Comparison of ENCODE assay signal across 32 cellular contexts in genomic region chr3:81898336-81898735, GRCh38.
DNase-seq lines count a peak whose midpoint lies in the region; FAIRE-seq and TF ChIP-seq lines count a peak whose summit lies in the region.
"Had no signal": no experiment of that assay in that cellular context is flagged by ENCODE, and none has a peak within 500 bp of the region (broad histone marks: within the 10 kb centered on the region; RNA-seq: fewer than 3 reads in every experiment).

No MANE protein-coding gene starts in this region.

- H3K79me2 ChIP-seq in SU-DHL-6 (ENCODE audit: insufficient read depth, low read length) = no peaks in the 10 kb centered on the region
- H3K79me2 ChIP-seq in neural cell (replicated peaks; ENCODE audit: insufficient read depth, low read length) = no peaks in the 10 kb centered on the region

- intact Hi-C loops in esophagus muscularis mucosa (cut with DNase I) = no loop called here
- intact Hi-C loops in stomach (cut with DNase I; ENCODE audit: low total_unique reads) = no loop called here

- WGBS in esophagus muscularis mucosa = 70% methylated on average over 1 of the region's 1 CpG
- 66 to 84% (median 76%) methylated on average over 1 of the region's 1 CpG for WGBS in stomach, 5 donors

- peak; percentile 61 for FAIRE-seq in D721Med (lab: Jason Lieb, UNC)
- FAIRE-seq: A204.1, A549 had no signal

- H2AFZ ChIP-seq in SU-DHL-6 (ENCODE audit: low read depth, low read length, severe bottlenecking) = peak overlapping the region; percentile 1
- H2AFZ ChIP-seq in neural cell (ENCODE audit: low read depth, low read length) = no peak overlapping the region

- H3K27me3 ChIP-seq in SU-DHL-6 (ENCODE audit: low read length) (no peaks in the 10 kb centered on the region), neural cell (ENCODE audit: insufficient read depth, low read depth, low read length) (no peaks in the 10 kb centered on the region), esophagus muscularis mucosa (no peaks in the 10 kb centered on the region), stomach (no peaks in the 10 kb centered on the region)
- H3K27me3 ChIP-seq: BE2C; BLaER1; BLaER1 treated with 17β-estradiol and CSF1 and Interleukin-3, amounts not matched to agents 10 nM and 100 nM had no signal

- TF ChIP-seq POLR2A in esophagus muscularis mucosa (IDR thresholded peaks at IDR 0.05; ENCODE audit: low read depth) = no peak
- TF ChIP-seq POLR2A in stomach (IDR thresholded peaks at IDR 0.05) = no peak

- H3K4me3 ChIP-seq in SU-DHL-6 (ENCODE audit: insufficient read depth, low read length, poor library complexity, severe bottlenecking) = no peak overlapping the region
- no peak overlapping the region for H3K4me3 ChIP-seq in neural cell (ENCODE audit: low read length)
- no peak overlapping the region for H3K4me3 ChIP-seq in esophagus muscularis mucosa
- H3K4me3 ChIP-seq in stomach = no peak overlapping the region
- H3K4me3 ChIP-seq: A549; BLaER1; BLaER1 treated with 17β-estradiol and CSF1 and Interleukin-3, amounts not matched to agents 10 nM and 100 nM had no signal

- H3F3A ChIP-seq in SU-DHL-6 (ENCODE audit: insufficient read depth) (no peaks in the 10 kb centered on the region), neural cell (ENCODE audit: insufficient read depth, low read length, poor library complexity, severe bottlenecking) (no peaks in the 10 kb centered on the region)

- H3K9ac ChIP-seq in SU-DHL-6 (ENCODE audit: low read length) (no peak overlapping the region), neural cell (ENCODE audit: low read length) (no peak overlapping the region)
- H3K9ac ChIP-seq: BLaER1; BLaER1 treated with 17β-estradiol and CSF1 and Interleukin-3, amounts not matched to agents 10 nM and 100 nM had no signal

- H3K4me1 ChIP-seq in esophagus muscularis mucosa (no peaks in the 10 kb centered on the region), stomach (no peaks in the 10 kb centered on the region)
- H3K4me1 ChIP-seq: A549; BLaER1; BLaER1 treated with 17β-estradiol and CSF1 and Interleukin-3, amounts not matched to agents 10 nM and 100 nM; Caco-2 had no signal

- TF ChIP-seq EP300 in neural cell (conservative IDR thresholded peaks at IDR 0.05; ENCODE audit: poor library complexity, severe bottlenecking) (peak; percentile 82), esophagus muscularis mucosa (IDR thresholded peaks at IDR 0.05) (no peak), stomach (IDR thresholded peaks at IDR 0.05) (no peak)

- TF ChIP-seq CTCF in D721Med (IDR thresholded peaks at IDR 0.05; ENCODE audit: insufficient read depth, missing control alignments) (no peak), SU-DHL-6 (IDR thresholded peaks at IDR 0.05; ENCODE audit: insufficient read depth, low read length, poor library complexity, severe bottlenecking) (no peak), neural cell (IDR thresholded peaks at IDR 0.05; ENCODE audit: poor library complexity, severe bottlenecking) (no peak), esophagus muscularis mucosa (IDR thresholded peaks at IDR 0.05) (no peak), stomach (IDR thresholded peaks at IDR 0.05) (no peak)

- H3K27ac ChIP-seq in SU-DHL-6 (ENCODE audit: low read depth, low read length) (no peak overlapping the region), neural cell (ENCODE audit: low read length) (no peak overlapping the region), esophagus muscularis mucosa (replicated peaks in 1 of 4) (no peak overlapping the region), stomach (no peak overlapping the region)
- H3K27ac ChIP-seq: 22Rv1; A549; BLaER1; BLaER1 treated with 17β-estradiol and CSF1 and Interleukin-3, amounts not matched to agents 10 nM and 100 nM; C4-2B had no signal

- DNase-seq in D721Med (ENCODE audit: insufficient read length, low spot score) = no peak
- DNase-seq in pons (ENCODE audit: low spot score) = no peak
- no peak for DNase-seq in esophagus muscularis mucosa (ENCODE audit: extremely low spot score)
- no peak for DNase-seq in stomach
- DNase-seq: 8988T; ACHN; AML-193; BE2C; C1 segment of cervical spinal cord; Caco-2; Calu3; CD4-positive, alpha-beta memory T cell; CD4-positive, alpha-beta T cell; CD4-positive, CD25-positive, alpha-beta regulatory T cell; CD8-positive, alpha-beta memory T cell; CD8-positive, alpha-beta T cell; COR-L47; DMS 273 treated with DMSO at 0.1 percent for 48 hours; DMS153; DMS53; DMS79; DMS79 treated with DMSO at 0.1 percent for 48 hours; DND-41; EL had no signal

- H3K4me2 ChIP-seq in SU-DHL-6 (ENCODE audit: low read depth, low read length, poor library complexity, severe bottlenecking) = no peak overlapping the region
- H3K4me2 ChIP-seq in neural cell (ENCODE audit: low read length) = no peak overlapping the region
- H3K4me2 ChIP-seq: A549; BLaER1; BLaER1 treated with 17β-estradiol and CSF1 and Interleukin-3, amounts not matched to agents 10 nM and 100 nM had no signal

- H4K20me1 ChIP-seq in SU-DHL-6 (ENCODE audit: low read depth, low read length) = no peaks in the 10 kb centered on the region
- H4K20me1 ChIP-seq in neural cell (ENCODE audit: insufficient read depth) = no peaks in the 10 kb centered on the region
- H4K20me1 ChIP-seq: BLaER1; BLaER1 treated with 17β-estradiol and CSF1 and Interleukin-3, amounts not matched to agents 10 nM and 100 nM had no signal

- TF ChIP-seq RAD21 in neural cell (conservative IDR thresholded peaks at IDR 0.05) = peak; percentile 14

- H3K9me3 ChIP-seq in SU-DHL-6 (ENCODE audit: insufficient read depth, low read length) (no peaks in the 10 kb centered on the region), neural cell (ENCODE audit: low read length) (no peaks in the 10 kb centered on the region), esophagus muscularis mucosa (no peaks in the 10 kb centered on the region), stomach (no peaks in the 10 kb centered on the region)
- H3K9me3 ChIP-seq: A549, BE2C, BLaER1, Caco-2 had no signal

- no peaks in the 10 kb centered on the region for H3K36me3 ChIP-seq in SU-DHL-6 (ENCODE audit: low read length)
- H3K36me3 ChIP-seq in neural cell (ENCODE audit: insufficient read depth, low read length) = no peaks in the 10 kb centered on the region
- no peaks in the 10 kb centered on the region for H3K36me3 ChIP-seq in esophagus muscularis mucosa
- H3K36me3 ChIP-seq in stomach = no peaks in the 10 kb centered on the region
- H3K36me3 ChIP-seq: BE2C; BLaER1; BLaER1 treated with 17β-estradiol and CSF1 and Interleukin-3, amounts not matched to agents 10 nM and 100 nM had no signal

- H3K9me2 ChIP-seq in SU-DHL-6 (replicated peaks; ENCODE audit: insufficient read depth, low read length) = no peaks in the 10 kb centered on the region
- H3K9me2 ChIP-seq in neural cell (ENCODE audit: insufficient read depth, low read length) = no peaks in the 10 kb centered on the region

TF ChIP-seq in neural cell, 6 proteins besides CTCF, POLR2A, EP300 and RAD21:
- TF ChIP-seq SMC3 (conservative IDR thresholded peaks at IDR 0.05; ENCODE audit: poor library complexity) (no peak), POLR2AphosphoS5 (IDR thresholded peaks at IDR 0.05) (peak; percentile 51)
